In genomic region chr11:36478700-36479329, GRCh38 we compare ENCODE assay signal across 8 cellular contexts. TPM values are rescaled to one million over a fixed set of nuclear protein-coding genes. Genes with fewer than 3 reads are reported as not detected.
DNase-seq lines count a peak whose midpoint lies in the region; ATAC-seq and TF ChIP-seq lines count a peak whose summit lies in the region.

No MANE protein-coding gene starts in this region.

- peak; percentile 70 for TF ChIP-seq CTCF in AG09319 (IDR thresholded peaks at IDR 0.05; ENCODE audit: low read depth, low read length)
- peak; percentile 49 for TF ChIP-seq CTCF in GM12872 (IDR thresholded peaks at IDR 0.05; ENCODE audit: insufficient read depth, low read depth, low read length)
- peak; percentile 80 for TF ChIP-seq CTCF in retinal pigment epithelial cell (conservative IDR thresholded peaks at IDR 0.05; ENCODE audit: low read depth, low read length)

- POLR2A ChIA-PET in activated CD4-positive, alpha-beta T cell treated with anti-CD3 and anti-CD28 coated beads, Interleukin-2, amount 10 ng/mL, durations not matched to agents 7 days and 5 days (lab: Charles Lee), result no interaction called here

- peaks cover 4% of the 10 kb centered on the region for H3K9me3 Mint-ChIP-seq in activated CD4-positive, alpha-beta T cell treated with anti-CD3 and anti-CD28 coated beads, Interleukin-2, amount 10 ng/mL, durations not matched to agents 7 days and 5 days

- ATAC-seq in Right ventricle myocardium superior (ENCODE audit: poor library complexity), result peak; percentile 77
- no peak for ATAC-seq in GM21723 (IDR thresholded peaks at IDR 0.05; ENCODE audit: unreplicated experiment)

- no peak overlapping the region for H3K27ac Mint-ChIP-seq in activated CD4-positive, alpha-beta T cell treated with anti-CD3 and anti-CD28 coated beads, Interleukin-2, amount 10 ng/mL, durations not matched to agents 7 days and 5 days

- intact Hi-C loops in Right ventricle myocardium superior (cut with DNase I), result loop anchor here (5.0 to 10.0 kb wide), 2 partner anchors 187 to 864 kb away; partner anchors contain the start of gene FJX1

- H3K27me3 Mint-ChIP-seq in activated CD4-positive, alpha-beta T cell treated with anti-CD3 and anti-CD28 coated beads, Interleukin-2, amount 10 ng/mL, durations not matched to agents 7 days and 5 days, result no peaks in the 10 kb centered on the region

- peaks cover 8% of the 10 kb centered on the region for H3K36me3 Mint-ChIP-seq in activated CD4-positive, alpha-beta T cell treated with anti-CD3 and anti-CD28 coated beads, Interleukin-2, amount 10 ng/mL, durations not matched to agents 7 days and 5 days (ENCODE audit: low read depth)

- no peak for DNase-seq in AG09319 (ENCODE audit: extremely low read depth, low read depth)
- DNase-seq in NCI-H2171 (lab: John Stamatoyannopoulos, UW), result peak; percentile 89
- DNase-seq in activated CD4-positive, alpha-beta T cell treated with anti-CD3 and anti-CD28 coated beads, Interleukin-2, amount 10 ng/mL, durations not matched to agents 7 days and 5 days, result peak; percentile 51
- no peak for DNase-seq in Right ventricle myocardium superior
- no peak for DNase-seq in retinal pigment epithelial cell (ENCODE audit: low read depth)
- DNase-seq in cerebellar nuclear complex (lab: John Stamatoyannopoulos, UW), result no peak

- no peak overlapping the region for H3K4me3 ChIP-seq in retinal pigment epithelial cell (ENCODE audit: low read length)

- no peak overlapping the region for H3K4me3 Mint-ChIP-seq in activated CD4-positive, alpha-beta T cell treated with anti-CD3 and anti-CD28 coated beads, Interleukin-2, amount 10 ng/mL, durations not matched to agents 7 days and 5 days

- CTCF ChIA-PET in activated CD4-positive, alpha-beta T cell treated with anti-CD3 and anti-CD28 coated beads, Interleukin-2, amount 10 ng/mL, durations not matched to agents 7 days and 5 days (lab: Charles Lee), result interaction anchor here (0.6 to 2.9 kb wide), 14 partner anchors 11 to 188 kb away, joined by 3 to 18 read pairs (median 4); partner anchors contain the start of gene PRR5L

- peaks cover 7% of the 10 kb centered on the region for H3K4me1 Mint-ChIP-seq in activated CD4-positive, alpha-beta T cell treated with anti-CD3 and anti-CD28 coated beads, Interleukin-2, amount 10 ng/mL, durations not matched to agents 7 days and 5 days

RNA-seq across cellular contexts. Expression of gene TRAF6, which starts 31.3 kb away (rescaled TPM):
- total RNA-seq in activated CD4-positive, alpha-beta T cell treated with anti-CD3 and anti-CD28 coated beads, Interleukin-2, amount 10 ng/mL, durations not matched to agents 7 days and 5 days, result 10 to 100 TPM; 13.5 to 15.0 TPM
- 11.1 TPM for total RNA-seq in Right ventricle myocardium superior

Comparison
In these comparisons a context has a peak if more than half of its experiments do, and no peak if none do; other contexts are left out.
1. DNase-seq: peak in NCI-H2171 (single experiment) and activated CD4-positive, alpha-beta T cell treated with anti-CD3 and anti-CD28 coated beads, Interleukin-2, amount 10 ng/mL, durations not matched to agents 7 days and 5 days (single experiment); none in AG09319 (single experiment), Right ventricle myocardium superior (single experiment), retinal pigment epithelial cell (single experiment) and cerebellar nuclear complex (0 of 2).
2. Peak in every context shown above with its lines, with median percentiles within 50 percentile points of each other: CTCF ChIP-seq.